In genomic region chr9:3909966-3910650, GRCh38 we compare ENCODE assay signal across 24 cellular contexts.
A peak's percentile ranks its signal among the peaks of the same experiment; 100 is the strongest.
DNase-seq lines count a peak whose midpoint lies in the region; ATAC-seq and TF ChIP-seq lines count a peak whose summit lies in the region.
"Had no signal": no experiment of that assay in that cellular context is flagged by ENCODE, and none has a peak within 500 bp of the region (broad histone marks: within the 10 kb centered on the region; RNA-seq: fewer than 3 reads in every experiment).

No MANE protein-coding gene starts in this region.

- H3K27ac ChIP-seq in mesenchymal stem cell (ENCODE audit: low read length, poor library complexity, severe bottlenecking): no peak overlapping the region
- H3K27ac ChIP-seq in CD8-positive, alpha-beta memory T cell (ENCODE audit: low read depth, low read length): no peak overlapping the region
- H3K27ac ChIP-seq: neutrophil, RWPE1 had no signal

- H3K27ac Mint-ChIP-seq in CD8-positive, alpha-beta memory T cell: no peak overlapping the region
- H3K27ac Mint-ChIP-seq: type B pancreatic cell had no signal

- H2BK12ac ChIP-seq in mesenchymal stem cell (ENCODE audit: low read length in 2 of 2): no peak overlapping the region

- no peak overlapping the region for H3K23ac ChIP-seq in mesenchymal stem cell (ENCODE audit: low read length in 2 of 2)

- no peaks in the 10 kb centered on the region for H3K36me3 Mint-ChIP-seq in CD8-positive, alpha-beta memory T cell
- H3K36me3 Mint-ChIP-seq: brain had no signal

- H3K9me2 ChIP-seq in Loucy (replicated peaks; ENCODE audit: low read depth, low read length): no peaks in the 10 kb centered on the region

- H3K4me3 Mint-ChIP-seq in CD8-positive, alpha-beta memory T cell: no peak overlapping the region
- H3K4me3 Mint-ChIP-seq: brain, type B pancreatic cell had no signal

- no peaks in the 10 kb centered on the region for H3K79me2 ChIP-seq in Loucy (ENCODE audit: insufficient read depth, low read length)

- H2AFZ ChIP-seq in Loucy (ENCODE audit: low read length) (no peak overlapping the region; the same call in 1 of the 2 replicates), mesenchymal stem cell (ENCODE audit: low read depth, low read length) (no peak overlapping the region)

- peak overlapping the region; percentile 57 for H4K8ac ChIP-seq in mesenchymal stem cell (ENCODE audit: low read length)

- H3K4me3 ChIP-seq in Loucy (ENCODE audit: low read length, poor library complexity, severe bottlenecking) (peak overlapping the region; percentile 5), mesenchymal stem cell (ENCODE audit: insufficient read depth in 1 of 2, low read depth in 1 of 2, low read length in 2 of 2) (no peak overlapping the region)
- H3K4me3 ChIP-seq in CD8-positive, alpha-beta memory T cell (ENCODE audit: low read length): no peak overlapping the region
- H3K4me3 ChIP-seq: GM12878, heart left ventricle had no signal

- peak; percentile 39 for DNase-seq in SIG-M5 treated with dmso at 0.1 percent for 504 hours (lab: John Stamatoyannopoulos, UW; ENCODE audit: unreplicated experiment)
- no peak for DNase-seq in SIG-M5 (lab: John Stamatoyannopoulos, UW)
- DNase-seq in SKM-1 treated with dmso at 0.1 percent for 144 hours (lab: John Stamatoyannopoulos, UW; ENCODE audit: unreplicated experiment): peak; percentile 40
- peak; percentile 42 for DNase-seq in mesenchymal stem cell
- DNase-seq in pons (ENCODE audit: low spot score): no peak
- DNase-seq in CD8-positive, alpha-beta memory T cell: no peak
- DNase-seq: 8988T; activated CD4-positive, alpha-beta T cell treated with anti-CD3 and anti-CD28 coated beads, Interleukin-2, amount 50 U/mL, for 4 hours; activated CD4-positive, CD25-positive, alpha-beta regulatory T cell; activated gamma-delta T cell; DND-41; heart left ventricle; MM.1S; NCI-H2171 treated with DMSO at 0.1 percent for 48 hours; stimulated activated CD8-positive, alpha-beta memory T cell treated with anti-CD3 and anti-CD28 coated beads, Interleukin-4, amount 100 ng/mL, for 48 hours; T1000 had no signal

- no peak for TF ChIP-seq CTCF in Loucy (conservative IDR thresholded peaks at IDR 0.05; ENCODE audit: low read length)

- POLR2A ChIA-PET in CD8-positive, alpha-beta memory T cell (lab: Charles Lee): no interaction called here

- H3K4me1 ChIP-seq in Loucy (ENCODE audit: insufficient read depth, low read length, poor library complexity, severe bottlenecking) (peaks cover 19% of the 10 kb centered on the region), mesenchymal stem cell (ENCODE audit: control insufficient read depth, insufficient read depth, low read depth, low read length) (peaks cover 8% of the 10 kb centered on the region)
- H3K4me1 ChIP-seq in CD8-positive, alpha-beta memory T cell (ENCODE audit: insufficient read depth, low read length): no peaks in the 10 kb centered on the region

- H3K14ac ChIP-seq in mesenchymal stem cell (ENCODE audit: low read length in 2 of 2): no peak overlapping the region

- H3K4me2 ChIP-seq in Loucy (ENCODE audit: low read depth, low read length, poor library complexity, severe bottlenecking): peak overlapping the region; percentile 38
- H3K4me2 ChIP-seq in mesenchymal stem cell (ENCODE audit: low read length, poor library complexity, severe bottlenecking): no peak overlapping the region

- no peak overlapping the region for H2BK120ac ChIP-seq in mesenchymal stem cell (ENCODE audit: low read depth, low read length)

- peaks cover 12% of the 10 kb centered on the region for H3K79me1 ChIP-seq in mesenchymal stem cell (replicated peaks; ENCODE audit: low read length, poor library complexity, severe bottlenecking)

- H3K36me3 ChIP-seq in Loucy (ENCODE audit: insufficient read depth, low read length): no peaks in the 10 kb centered on the region
- peaks cover 3 to 20% of the 10 kb centered on the region in 2 experiments for H3K36me3 ChIP-seq in mesenchymal stem cell (ENCODE audit: control insufficient read depth in 1 of 2, insufficient read depth in 2 of 2, low read depth in 1 of 2, low read length in 2 of 2)
- H3K36me3 ChIP-seq in CD8-positive, alpha-beta memory T cell (ENCODE audit: insufficient read depth, low read length): no peaks in the 10 kb centered on the region
- H3K36me3 ChIP-seq: heart left ventricle, neutrophil had no signal

- no peaks in the 10 kb centered on the region for H4K20me1 ChIP-seq in Loucy (ENCODE audit: insufficient read depth, low read length, poor library complexity, severe bottlenecking)

- no peak for ATAC-seq in HG03521 (IDR thresholded peaks at IDR 0.05; ENCODE audit: unreplicated experiment)
- ATAC-seq: GM12878, heart left ventricle, SK-N-SH treated with all-trans-retinoic acid at 6 μM for 48 hours had no signal

- H2BK5ac ChIP-seq in mesenchymal stem cell (ENCODE audit: low read depth, low read length, poor library complexity, severe bottlenecking): no peak overlapping the region

- peaks cover 1 to 7% of the 10 kb centered on the region in 2 donors for H3K27me3 Mint-ChIP-seq in CD8-positive, alpha-beta memory T cell
- H3K27me3 Mint-ChIP-seq: type B pancreatic cell had no signal

- peak overlapping the region in 1 of 2 experiments; percentile 66 for H3K4ac ChIP-seq in mesenchymal stem cell (ENCODE audit: low read depth in 1 of 2, low read length in 2 of 2)

- H3K9me3 ChIP-seq in Loucy (ENCODE audit: insufficient read depth, low read depth, low read length): no peaks in the 10 kb centered on the region
- no peaks in the 10 kb centered on the region for H3K9me3 ChIP-seq in mesenchymal stem cell (ENCODE audit: control insufficient read depth, low read length)
- H3K9me3 ChIP-seq in CD8-positive, alpha-beta memory T cell (ENCODE audit: low read length): no peaks in the 10 kb centered on the region
- H3K9me3 ChIP-seq: heart left ventricle, neutrophil had no signal

- peak overlapping the region; percentile 41 for H2AK5ac ChIP-seq in mesenchymal stem cell (ENCODE audit: low read length, severe bottlenecking)

- no peak overlapping the region for H4K91ac ChIP-seq in mesenchymal stem cell (ENCODE audit: low read length)

- H2BK15ac ChIP-seq in mesenchymal stem cell (ENCODE audit: low read depth, poor library complexity, severe bottlenecking): no peak overlapping the region

- no peak overlapping the region for H3K18ac ChIP-seq in mesenchymal stem cell (ENCODE audit: low read depth in 1 of 2, low read length in 2 of 2)

- no peaks in the 10 kb centered on the region for H3K9me3 Mint-ChIP-seq in CD8-positive, alpha-beta memory T cell

- H3K9ac ChIP-seq in Loucy (ENCODE audit: low read depth, low read length, poor library complexity, severe bottlenecking) (no peak overlapping the region), mesenchymal stem cell (ENCODE audit: low read length) (no peak overlapping the region)

- CTCF ChIA-PET in CD8-positive, alpha-beta memory T cell (lab: Charles Lee): interaction anchor here (1.2 kb wide), 1 partner anchor 22 kb away, joined by 3 read pairs; no protein-coding TSS in a partner anchor

- H3K4me1 Mint-ChIP-seq in CD8-positive, alpha-beta memory T cell: peaks cover 0 to 1% (median 0%) of the 10 kb centered on the region in 3 donors

- H3F3A ChIP-seq in Loucy (ENCODE audit: low read depth): no peaks in the 10 kb centered on the region

- H3K27me3 ChIP-seq in Loucy (ENCODE audit: insufficient read depth, low read length, poor library complexity, severe bottlenecking) (no peaks in the 10 kb centered on the region), mesenchymal stem cell (ENCODE audit: control insufficient read depth in 1 of 2, insufficient read depth in 1 of 2, low read length in 2 of 2) (no peaks in the 10 kb centered on the region)
- H3K27me3 ChIP-seq in CD8-positive, alpha-beta memory T cell (ENCODE audit: insufficient read depth, low read length, poor library complexity, severe bottlenecking): no peaks in the 10 kb centered on the region
- H3K27me3 ChIP-seq: heart left ventricle, neutrophil had no signal

Comparison
In these comparisons a context has a peak if more than half of its experiments do, and no peak if none do; other contexts are left out.
1. DNase-seq: peak in SIG-M5 treated with dmso at 0.1 percent for 504 hours (single experiment), SKM-1 treated with dmso at 0.1 percent for 144 hours (single experiment) and mesenchymal stem cell (single experiment); none in SIG-M5 (single experiment), pons (single experiment) and CD8-positive, alpha-beta memory T cell (0 of 5).